32 cellular contexts compared by ENCODE assay signal in the genomic region with DNA sequence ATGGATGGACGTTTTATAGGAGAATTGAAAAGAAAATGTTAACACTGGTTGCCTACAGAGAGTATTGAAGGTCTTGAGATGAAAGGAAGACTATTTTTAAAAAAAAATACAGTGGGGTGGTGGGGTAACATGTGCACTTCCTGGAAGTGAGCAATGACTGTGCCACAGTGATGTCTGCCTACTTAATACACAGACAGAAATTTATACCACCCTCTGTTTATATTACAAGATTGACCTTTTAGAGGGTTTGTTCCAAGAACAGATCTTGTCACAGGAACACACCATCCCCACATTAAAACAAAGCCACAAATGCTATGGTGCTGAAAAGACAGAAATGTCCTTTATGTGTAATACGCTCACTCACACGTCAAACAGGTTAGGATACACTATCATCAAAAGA.
A peak's percentile ranks its signal among the peaks of the same experiment; 100 is the strongest.
DNase-seq lines count a peak whose midpoint lies in the region; ATAC-seq and TF ChIP-seq lines count a peak whose summit lies in the region.
"Had no signal": no experiment of that assay in that cellular context is flagged by ENCODE, and none has a peak within 500 bp of the region (broad histone marks: within the 10 kb centered on the region; RNA-seq: fewer than 3 reads in every experiment).

No MANE protein-coding gene starts in this region.

- no peak overlapping the region for H3K4me3 ChIP-seq in CD4-positive, alpha-beta memory T cell (ENCODE audit: low read length in 2 of 2)
- H3K4me3 ChIP-seq in tibial artery, result no peak overlapping the region
- H3K4me3 ChIP-seq: body of pancreas, esophagus squamous epithelium, GM12878, left lung, MG63, neural progenitor cell, pancreas, stomach had no signal

- no peak overlapping the region for H3K4me3 Mint-ChIP-seq in activated CD4-positive, alpha-beta memory T cell treated with anti-CD3 and anti-CD28 coated beads for 36 hours
- H3K4me3 Mint-ChIP-seq in activated CD4-positive, alpha-beta memory T cell treated with anti-CD3 and anti-CD28 coated beads, Interleukin-2, amount 10 ng/mL, durations not matched to agents 7 days and 5 days, result no peak overlapping the region
- no peak overlapping the region for H3K4me3 Mint-ChIP-seq in CD4-positive, alpha-beta memory T cell
- H3K4me3 Mint-ChIP-seq in activated CD8-positive, alpha-beta T cell treated with anti-CD3 and anti-CD28 coated beads, Interleukin-2, amount 10 ng/mL, durations not matched to agents 7 days and 5 days, result no peak overlapping the region
- no peak overlapping the region for H3K4me3 Mint-ChIP-seq in immature natural killer cell
- no peak overlapping the region for H3K4me3 Mint-ChIP-seq in type B pancreatic cell
- H3K4me3 Mint-ChIP-seq: CD14-positive monocyte, memory B cell, neural progenitor cell had no signal

- peaks cover 10% of the 10 kb centered on the region for H3K4me1 ChIP-seq in CD4-positive, alpha-beta memory T cell (ENCODE audit: insufficient read depth, low read length)
- H3K4me1 ChIP-seq in tibial artery, result peaks cover 0 to 22% (median 9%) of the 10 kb centered on the region in 4 donors
- H3K4me1 ChIP-seq: left lung had no signal

- H3K9me3 ChIP-seq in CD4-positive, alpha-beta memory T cell (ENCODE audit: control insufficient read depth in 1 of 2, low read length in 2 of 2), result no peaks in the 10 kb centered on the region
- H3K9me3 ChIP-seq in tibial artery, result no peaks in the 10 kb centered on the region
- H3K9me3 ChIP-seq: body of pancreas, esophagus squamous epithelium, left lung, MG63, pancreas, stomach had no signal

- intact Hi-C loops in activated CD4-positive, alpha-beta memory T cell treated with anti-CD3 and anti-CD28 coated beads for 36 hours (cut with micrococcal nuclease), result loop anchor here (5.0 kb wide), 1 partner anchor 34 kb away; no protein-coding TSS in a partner anchor
- intact Hi-C loops in CD4-positive, alpha-beta memory T cell (cut with micrococcal nuclease), result no loop called here
- intact Hi-C loops in tibial artery (cut with DNase I; ENCODE audit: low total_unique reads), result no loop called here

- CTCF ChIA-PET in activated CD4-positive, alpha-beta memory T cell treated with anti-CD3 and anti-CD28 coated beads for 36 hours (lab: Charles Lee), result no interaction called here
- CTCF ChIA-PET in activated CD4-positive, alpha-beta memory T cell treated with anti-CD3 and anti-CD28 coated beads, Interleukin-2, amount 10 ng/mL, durations not matched to agents 7 days and 5 days (lab: Charles Lee), result no interaction called here
- CTCF ChIA-PET in CD4-positive, alpha-beta memory T cell (lab: Charles Lee; ENCODE audit: partially characterized antibody), result no interaction called here
- CTCF ChIA-PET in activated CD8-positive, alpha-beta T cell treated with anti-CD3 and anti-CD28 coated beads, Interleukin-2, amount 10 ng/mL, durations not matched to agents 7 days and 5 days (lab: Charles Lee), result interaction anchor here (1.1 to 1.4 kb wide), 2 partner anchors 24 to 561 kb away, joined by 3 to 4 read pairs; no protein-coding TSS in a partner anchor

- H3K9me3 Mint-ChIP-seq in activated CD4-positive, alpha-beta memory T cell treated with anti-CD3 and anti-CD28 coated beads for 36 hours, result no peaks in the 10 kb centered on the region
- no peaks in the 10 kb centered on the region for H3K9me3 Mint-ChIP-seq in activated CD4-positive, alpha-beta memory T cell treated with anti-CD3 and anti-CD28 coated beads, Interleukin-2, amount 10 ng/mL, durations not matched to agents 7 days and 5 days
- H3K9me3 Mint-ChIP-seq in CD4-positive, alpha-beta memory T cell, result no peaks in the 10 kb centered on the region
- H3K9me3 Mint-ChIP-seq in activated CD8-positive, alpha-beta T cell treated with anti-CD3 and anti-CD28 coated beads, Interleukin-2, amount 10 ng/mL, durations not matched to agents 7 days and 5 days (ENCODE audit: insufficient read depth), result no peaks in the 10 kb centered on the region
- H3K9me3 Mint-ChIP-seq in immature natural killer cell (no peaks in the 10 kb centered on the region), type B pancreatic cell (no peaks in the 10 kb centered on the region)
- H3K9me3 Mint-ChIP-seq: CD14-positive monocyte, memory B cell, neural progenitor cell had no signal

- no peaks in the 10 kb centered on the region for H3K27me3 ChIP-seq in CD4-positive, alpha-beta memory T cell (ENCODE audit: insufficient read depth, low read length)
- no peaks in the 10 kb centered on the region for H3K27me3 ChIP-seq in tibial artery
- H3K27me3 ChIP-seq: body of pancreas, esophagus squamous epithelium, foreskin keratinocyte, left lung, MG63, neural progenitor cell, pancreas, stomach had no signal

- H3K36me3 Mint-ChIP-seq in activated CD4-positive, alpha-beta memory T cell treated with anti-CD3 and anti-CD28 coated beads for 36 hours, result peaks cover 35% of the 10 kb centered on the region
- H3K36me3 Mint-ChIP-seq in activated CD4-positive, alpha-beta memory T cell treated with anti-CD3 and anti-CD28 coated beads, Interleukin-2, amount 10 ng/mL, durations not matched to agents 7 days and 5 days (ENCODE audit: low read depth), result peaks cover 36% of the 10 kb centered on the region
- peaks cover 40 to 53% of the 10 kb centered on the region in 2 donors for H3K36me3 Mint-ChIP-seq in CD4-positive, alpha-beta memory T cell
- peaks cover 42% of the 10 kb centered on the region for H3K36me3 Mint-ChIP-seq in activated CD8-positive, alpha-beta T cell treated with anti-CD3 and anti-CD28 coated beads, Interleukin-2, amount 10 ng/mL, durations not matched to agents 7 days and 5 days (ENCODE audit: low read depth)
- peaks cover 0 to 33% (median 8%) of the 10 kb centered on the region in 3 donors for H3K36me3 Mint-ChIP-seq in immature natural killer cell
- H3K36me3 Mint-ChIP-seq in type B pancreatic cell, result peaks cover 31% of the 10 kb centered on the region

- TF ChIP-seq CTCF in type B pancreatic cell (conservative IDR thresholded peaks at IDR 0.05), result no peak
- TF ChIP-seq CTCF in tibial artery (IDR thresholded peaks at IDR 0.05), result no peak

- no peaks in the 10 kb centered on the region for H3K27me3 Mint-ChIP-seq in activated CD4-positive, alpha-beta memory T cell treated with anti-CD3 and anti-CD28 coated beads for 36 hours
- no peaks in the 10 kb centered on the region for H3K27me3 Mint-ChIP-seq in activated CD4-positive, alpha-beta memory T cell treated with anti-CD3 and anti-CD28 coated beads, Interleukin-2, amount 10 ng/mL, durations not matched to agents 7 days and 5 days
- H3K27me3 Mint-ChIP-seq in CD4-positive, alpha-beta memory T cell, result no peaks in the 10 kb centered on the region
- no peaks in the 10 kb centered on the region for H3K27me3 Mint-ChIP-seq in activated CD8-positive, alpha-beta T cell treated with anti-CD3 and anti-CD28 coated beads, Interleukin-2, amount 10 ng/mL, durations not matched to agents 7 days and 5 days (ENCODE audit: low read depth)
- H3K27me3 Mint-ChIP-seq in immature natural killer cell (ENCODE audit: low read depth in 3 of 3), result no peaks in the 10 kb centered on the region
- no peaks in the 10 kb centered on the region for H3K27me3 Mint-ChIP-seq in type B pancreatic cell
- H3K27me3 Mint-ChIP-seq: memory B cell had no signal

- POLR2A ChIA-PET in activated CD4-positive, alpha-beta memory T cell treated with anti-CD3 and anti-CD28 coated beads for 36 hours (lab: Charles Lee), result no interaction called here
- POLR2A ChIA-PET in activated CD4-positive, alpha-beta memory T cell treated with anti-CD3 and anti-CD28 coated beads, Interleukin-2, amount 10 ng/mL, durations not matched to agents 7 days and 5 days (lab: Charles Lee), result interaction anchor here (0.8 kb wide), 1 partner anchor 58 kb away, joined by 4 read pairs; no protein-coding TSS in a partner anchor
- POLR2A ChIA-PET in CD4-positive, alpha-beta memory T cell (lab: Charles Lee; ENCODE audit: partially characterized antibody), result no interaction called here
- POLR2A ChIA-PET in activated CD8-positive, alpha-beta T cell treated with anti-CD3 and anti-CD28 coated beads, Interleukin-2, amount 10 ng/mL, durations not matched to agents 7 days and 5 days (lab: Charles Lee), result interaction anchor here (0.7 to 1.6 kb wide), 2 partner anchors 251 to 282 kb away, joined by 3 read pairs; partner anchors contain the start of gene ZFP36L2

- peaks cover 28% of the 10 kb centered on the region for H3K4me1 Mint-ChIP-seq in activated CD4-positive, alpha-beta memory T cell treated with anti-CD3 and anti-CD28 coated beads for 36 hours (ENCODE audit: low read depth)
- H3K4me1 Mint-ChIP-seq in activated CD4-positive, alpha-beta memory T cell treated with anti-CD3 and anti-CD28 coated beads, Interleukin-2, amount 10 ng/mL, durations not matched to agents 7 days and 5 days, result peaks cover 19% of the 10 kb centered on the region
- H3K4me1 Mint-ChIP-seq in CD4-positive, alpha-beta memory T cell, result peaks cover 13 to 20% (median 15%) of the 10 kb centered on the region in 4 donors
- peaks cover 25% of the 10 kb centered on the region for H3K4me1 Mint-ChIP-seq in activated CD8-positive, alpha-beta T cell treated with anti-CD3 and anti-CD28 coated beads, Interleukin-2, amount 10 ng/mL, durations not matched to agents 7 days and 5 days (ENCODE audit: low read depth)
- peaks cover 11 to 38% of the 10 kb centered on the region in 2 donors for H3K4me1 Mint-ChIP-seq in immature natural killer cell
- H3K4me1 Mint-ChIP-seq in type B pancreatic cell (ENCODE audit: unreplicated experiment), result no peaks in the 10 kb centered on the region
- H3K4me1 Mint-ChIP-seq: CD14-positive monocyte had no signal

- peaks cover 3% of the 10 kb centered on the region for H3K36me3 ChIP-seq in CD4-positive, alpha-beta memory T cell (ENCODE audit: insufficient read depth, low read length)
- H3K36me3 ChIP-seq in tibial artery, result peaks cover 0 to 22% (median 9%) of the 10 kb centered on the region in 3 donors
- H3K36me3 ChIP-seq: neural progenitor cell had no signal

- peak; percentile 11 for DNase-seq in activated CD4-positive, alpha-beta memory T cell treated with anti-CD3 and anti-CD28 coated beads for 36 hours
- DNase-seq in activated CD4-positive, alpha-beta memory T cell treated with anti-CD3 and anti-CD28 coated beads, Interleukin-2, amount 10 ng/mL, durations not matched to agents 7 days and 5 days, result no peak
- DNase-seq in CD4-positive, alpha-beta memory T cell, result peak in 1 of 5 donors; percentile 18
- no peak for DNase-seq in activated CD8-positive, alpha-beta T cell treated with anti-CD3 and anti-CD28 coated beads, Interleukin-2, amount 10 ng/mL, durations not matched to agents 7 days and 5 days
- DNase-seq in immature natural killer cell, result peak; percentile 30 to 44 (median 34)
- no peak for DNase-seq in ureter (ENCODE audit: low spot score)
- DNase-seq in type B pancreatic cell (ENCODE audit: extremely low spot score, unreplicated experiment), result no peak
- no peak for DNase-seq in tibial artery
- DNase-seq: activated CD4-positive, alpha-beta T cell treated with anti-CD3 and anti-CD28 coated beads, Interleukin-2, amount 50 U/mL, for 4 hours; body of pancreas; cerebellar nuclear complex; dermis blood vessel endothelial cell; esophagus squamous epithelium; foreskin keratinocyte; H7; head of caudate nucleus; islet precursor cell; left lung; MG63; NCI-H1105; NCI-H1930; NCI-H2171 treated with DMSO at 0.1 percent for 48 hours; NCI-H510A; pancreas; retina; RPMI8226; stomach had no signal

- ATAC-seq in activated CD8-positive, alpha-beta T cell treated with anti-CD3 and anti-CD28 coated beads, Interleukin-2, amount 10 ng/mL, durations not matched to agents 7 days and 5 days, result no peak
- ATAC-seq: body of pancreas, foreskin keratinocyte, GM12878, left lung, pancreas had no signal

- H3K27ac ChIP-seq in CD4-positive, alpha-beta memory T cell (ENCODE audit: low read depth, low read length), result no peak overlapping the region
- H3K27ac ChIP-seq in tibial artery, result no peak overlapping the region
- H3K27ac ChIP-seq: body of pancreas, esophagus squamous epithelium, foreskin keratinocyte, KMS-11, left lung, neural progenitor cell, pancreas, stomach had no signal

- H3K27ac Mint-ChIP-seq in activated CD4-positive, alpha-beta memory T cell treated with anti-CD3 and anti-CD28 coated beads for 36 hours, result peak overlapping the region; percentile 25
- no peak overlapping the region for H3K27ac Mint-ChIP-seq in activated CD4-positive, alpha-beta memory T cell treated with anti-CD3 and anti-CD28 coated beads, Interleukin-2, amount 10 ng/mL, durations not matched to agents 7 days and 5 days
- peak overlapping the region in 6 of 7 donors; percentile 19 to 83 (median 72) for H3K27ac Mint-ChIP-seq in CD4-positive, alpha-beta memory T cell
- peak overlapping the region; percentile 47 for H3K27ac Mint-ChIP-seq in activated CD8-positive, alpha-beta T cell treated with anti-CD3 and anti-CD28 coated beads, Interleukin-2, amount 10 ng/mL, durations not matched to agents 7 days and 5 days
- peak overlapping the region in 5 of 6 donors; percentile 2 to 74 (median 39) for H3K27ac Mint-ChIP-seq in immature natural killer cell
- H3K27ac Mint-ChIP-seq in type B pancreatic cell, result no peak overlapping the region
- H3K27ac Mint-ChIP-seq: neural progenitor cell had no signal

Comparison
In these comparisons a context has a peak if more than half of its experiments do, and no peak if none do; other contexts are left out.
1. DNase-seq: peak in activated CD4-positive, alpha-beta memory T cell treated with anti-CD3 and anti-CD28 coated beads for 36 hours (single experiment) and immature natural killer cell (3 of 3); none in activated CD4-positive, alpha-beta memory T cell treated with anti-CD3 and anti-CD28 coated beads, Interleukin-2, amount 10 ng/mL, durations not matched to agents 7 days and 5 days (single experiment), activated CD8-positive, alpha-beta T cell treated with anti-CD3 and anti-CD28 coated beads, Interleukin-2, amount 10 ng/mL, durations not matched to agents 7 days and 5 days (single experiment), ureter (single experiment), type B pancreatic cell (single experiment) and tibial artery (0 of 2).
2. H3K27ac Mint-ChIP-seq: peak in activated CD4-positive, alpha-beta memory T cell treated with anti-CD3 and anti-CD28 coated beads for 36 hours (single experiment), CD4-positive, alpha-beta memory T cell (6 of 7), activated CD8-positive, alpha-beta T cell treated with anti-CD3 and anti-CD28 coated beads, Interleukin-2, amount 10 ng/mL, durations not matched to agents 7 days and 5 days (single experiment) and immature natural killer cell (5 of 6); none in activated CD4-positive, alpha-beta memory T cell treated with anti-CD3 and anti-CD28 coated beads, Interleukin-2, amount 10 ng/mL, durations not matched to agents 7 days and 5 days (single experiment) and type B pancreatic cell (single experiment).
3. POLR2A ChIA-PET loops: an anchor here in activated CD4-positive, alpha-beta memory T cell treated with anti-CD3 and anti-CD28 coated beads, Interleukin-2, amount 10 ng/mL, durations not matched to agents 7 days and 5 days (0.8 kb wide) and activated CD8-positive, alpha-beta T cell treated with anti-CD3 and anti-CD28 coated beads, Interleukin-2, amount 10 ng/mL, durations not matched to agents 7 days and 5 days (0.7 to 1.6 kb wide); none called in activated CD4-positive, alpha-beta memory T cell treated with anti-CD3 and anti-CD28 coated beads for 36 hours and CD4-positive, alpha-beta memory T cell.